In genomic region chr14:105748204-105748578, GRCh38 we compare ENCODE assay signal across 11 cellular contexts.
DNase-seq lines count a peak whose midpoint lies in the region; ATAC-seq lines count a peak whose summit lies in the region.
"Had no signal": no experiment of that assay in that cellular context is flagged by ENCODE, and none has a peak within 500 bp of the region (broad histone marks: within the 10 kb centered on the region; RNA-seq: fewer than 3 reads in every experiment).

No MANE protein-coding gene starts in this region.

- ATAC-seq in GM19395 (IDR thresholded peaks at IDR 0.05; ENCODE audit: unreplicated experiment) = peak; percentile 33
- ATAC-seq: CD8-positive, alpha-beta T cell had no signal

- DNase-seq in Ammon's horn (ENCODE audit: low spot score) = peak; percentile 55
- peak; percentile 55 for DNase-seq in NCI-H226
- peak; percentile 1 for DNase-seq in inferior parietal cortex (ENCODE audit: extremely low spot score)
- DNase-seq in EL = no peak
- no peak for DNase-seq in NCI-H345 (lab: John Stamatoyannopoulos, UW)
- DNase-seq in putamen (ENCODE audit: low spot score) = no peak
- DNase-seq in effector CD4-positive, alpha-beta T cell = no peak
- DNase-seq: activated CD4-positive, alpha-beta memory T cell treated with anti-CD3 and anti-CD28 coated beads, Interleukin-2, amount 10 ng/mL, durations not matched to agents 7 days and 5 days; CD8-positive, alpha-beta T cell; NCI-H2029 had no signal

Comparison
In these comparisons a context has a peak if more than half of its experiments do, and no peak if none do; other contexts are left out.
1. DNase-seq: peak in Ammon's horn (single experiment), NCI-H226 (single experiment) and inferior parietal cortex (single experiment); none in EL (single experiment), NCI-H345 (single experiment), putamen (single experiment) and effector CD4-positive, alpha-beta T cell (single experiment).